Comparison of ENCODE assay signal across 16 cellular contexts in the genomic region with DNA sequence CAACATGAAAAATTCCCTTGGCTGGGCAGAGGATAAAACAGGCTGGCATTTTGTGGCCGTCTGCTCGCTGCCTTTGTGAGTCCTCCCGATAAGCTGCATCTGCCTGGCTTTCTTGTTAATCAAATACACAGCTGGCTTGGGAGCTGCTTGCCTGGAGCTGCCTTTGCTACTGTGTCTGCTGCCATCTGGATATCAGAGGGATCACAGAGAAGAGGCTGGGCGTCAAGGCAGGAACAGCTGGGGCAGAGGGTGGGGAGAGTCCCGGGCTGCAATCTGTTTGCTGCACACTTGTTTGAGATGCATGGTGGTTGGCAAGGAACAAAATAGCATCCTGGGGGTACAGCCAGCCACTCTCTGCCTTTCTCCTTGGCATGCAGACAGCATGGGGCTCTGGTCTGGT. TPM values are rescaled to one million over a fixed set of nuclear protein-coding genes. Genes with fewer than 3 reads are reported as not detected.
DNase-seq lines count a peak whose midpoint lies in the region; TF ChIP-seq lines count a peak whose summit lies in the region.
"Had no signal": no experiment of that assay in that cellular context is flagged by ENCODE, and none has a peak within 500 bp of the region (broad histone marks: within the 10 kb centered on the region; RNA-seq: fewer than 3 reads in every experiment).

No MANE protein-coding gene starts in this region.

- H3K4me2 ChIP-seq in SK-N-SH, result no peak overlapping the region
- H3K4me2 ChIP-seq in mesendoderm (ENCODE audit: low read length), result no peak overlapping the region

- TF ChIP-seq CTCF in AG10803 (conservative IDR thresholded peaks at IDR 0.05; ENCODE audit: low read length) (no peak), SK-N-SH (IDR thresholded peaks at IDR 0.05) (no peak)

- no peak overlapping the region for H2AK5ac ChIP-seq in mesendoderm (ENCODE audit: low read length)

- H3K9me3 ChIP-seq in SK-N-SH, result no peaks in the 10 kb centered on the region
- H3K9me3 ChIP-seq: right lobe of liver, transverse colon had no signal

- peak overlapping the region in 1 of 2 experiments; percentile 91; a peak in 2 of 4 replicates for H3K27ac ChIP-seq in SK-N-SH (ENCODE audit: low read depth in 2 of 2, low read length in 1 of 2)
- no peak overlapping the region for H3K27ac ChIP-seq in mesendoderm (ENCODE audit: low read depth, low read length)
- H3K27ac ChIP-seq: esophagus muscularis mucosa, right lobe of liver, SK-N-MC, transverse colon had no signal

- H2AFZ ChIP-seq in SK-N-SH (ENCODE audit: low read depth), result no peak overlapping the region

- no peak overlapping the region for H4K8ac ChIP-seq in mesendoderm (ENCODE audit: low read depth, low read length)

- peaks cover 10 to 19% of the 10 kb centered on the region in 2 experiments; a peak in 3 of 4 replicates for H3K4me1 ChIP-seq in SK-N-SH (ENCODE audit: control insufficient read depth in 1 of 2, insufficient read depth in 2 of 2, low read depth in 1 of 2, low read length in 1 of 2)
- no peaks in the 10 kb centered on the region for H3K4me1 ChIP-seq in mesendoderm (ENCODE audit: control insufficient read depth, low read depth, low read length)
- H3K4me1 ChIP-seq: esophagus muscularis mucosa, transverse colon had no signal

- WGBS in SK-N-SH (ENCODE audit: low lambda C conversion rate), result 35% methylated on average over 4 of the region's 5 CpGs
- WGBS in mesendoderm (ENCODE audit: extremely low coverage, insufficient coverage, low lambda C conversion rate), result no CpG with 5 or more reads among the region's 5 CpGs

- H2BK15ac ChIP-seq in mesendoderm (replicated peaks; ENCODE audit: low read depth), result no peak overlapping the region

- H3K9me3 Mint-ChIP-seq in activated naive CD4-positive, alpha-beta T cell treated with anti-CD3 and anti-CD28 coated beads, Interleukin-2, amount 10 ng/mL, durations not matched to agents 7 days and 5 days, result no peaks in the 10 kb centered on the region

- peaks cover 29% of the 10 kb centered on the region for H3K27me3 Mint-ChIP-seq in activated naive CD4-positive, alpha-beta T cell treated with anti-CD3 and anti-CD28 coated beads, Interleukin-2, amount 10 ng/mL, durations not matched to agents 7 days and 5 days

- H3K23ac ChIP-seq in mesendoderm (ENCODE audit: low read length), result no peak overlapping the region

- no peak overlapping the region for H2BK120ac ChIP-seq in mesendoderm (ENCODE audit: low read depth, low read length)

- no peak overlapping the region for H4K5ac ChIP-seq in mesendoderm (ENCODE audit: low read length)

- peak in 1 of 2 experiments; percentile 96; a peak in 2 of 4 replicates for TF ChIP-seq EP300 in SK-N-SH (IDR thresholded peaks at IDR 0.05; ENCODE audit: borderline replicate concordance in 1 of 2, low read depth in 1 of 2, low read length in 1 of 2)

- H3K56ac ChIP-seq in mesendoderm (ENCODE audit: low read length), result no peak overlapping the region

- no peak overlapping the region for H3K18ac ChIP-seq in mesendoderm (ENCODE audit: low read length)

- peak; percentile 20; the same call in 1 of the 2 replicates for TF ChIP-seq RAD21 in SK-N-SH (IDR thresholded peaks at IDR 0.05; ENCODE audit: low read length)

- no peaks in the 10 kb centered on the region for H3K4me1 Mint-ChIP-seq in activated naive CD4-positive, alpha-beta T cell treated with anti-CD3 and anti-CD28 coated beads, Interleukin-2, amount 10 ng/mL, durations not matched to agents 7 days and 5 days
- H3K4me1 Mint-ChIP-seq: natural killer cell had no signal

- H3K79me2 ChIP-seq in SK-N-SH (ENCODE audit: insufficient read depth) (no peaks in the 10 kb centered on the region), mesendoderm (ENCODE audit: control insufficient read depth, insufficient read depth, low read length) (no peaks in the 10 kb centered on the region)

- H3K27me3 ChIP-seq in SK-N-SH (ENCODE audit: insufficient read depth), result no peaks in the 10 kb centered on the region
- H3K27me3 ChIP-seq in mesendoderm (ENCODE audit: insufficient read depth, low read length, poor library complexity), result no peaks in the 10 kb centered on the region
- H3K27me3 ChIP-seq: right lobe of liver had no signal

- no peaks in the 10 kb centered on the region for H4K20me1 ChIP-seq in SK-N-SH (ENCODE audit: insufficient read depth)

- peak; percentile 22 for DNase-seq in AG10803 (ENCODE audit: low read depth)
- peak; percentile 100 for DNase-seq in NCI-H2171 (lab: John Stamatoyannopoulos, UW)
- peak; percentile 88 for DNase-seq in SK-N-SH
- DNase-seq in mesendoderm, result peak; percentile 56
- DNase-seq in iPS-NIHi11 (ENCODE audit: low spot score), result no peak
- no peak for DNase-seq in RPMI8226
- DNase-seq in activated naive CD4-positive, alpha-beta T cell treated with anti-CD3 and anti-CD28 coated beads, Interleukin-2, amount 10 ng/mL, durations not matched to agents 7 days and 5 days, result no peak
- DNase-seq in NCI-H2081 treated with DMSO at 0.1 percent for 48 hours (lab: John Stamatoyannopoulos, UW), result no peak
- DNase-seq: activated gamma-delta T cell; natural killer cell; NCI-H1930; right lobe of liver; stimulated activated CD4-positive, alpha-beta T cell treated with anti-CD3 and anti-CD28 coated beads, Interleukin-4, amount 100 ng/mL, for 1 hour; transverse colon had no signal

- H2BK5ac ChIP-seq in mesendoderm (ENCODE audit: low read length), result no peak overlapping the region

- no peaks in the 10 kb centered on the region for H3K9me2 ChIP-seq in SK-N-SH

- H3K4me3 ChIP-seq in AG10803 (ENCODE audit: low read length) (no peak overlapping the region), SK-N-SH (ENCODE audit: low read depth in 2 of 2, low read length in 1 of 2) (no peak overlapping the region), mesendoderm (ENCODE audit: low read length) (no peak overlapping the region)
- H3K4me3 ChIP-seq: esophagus muscularis mucosa, right lobe of liver, SK-N-MC, transverse colon had no signal

- H3K4ac ChIP-seq in mesendoderm (ENCODE audit: low read depth, low read length), result no peak overlapping the region

- H3K9ac ChIP-seq in SK-N-SH (no peak overlapping the region), mesendoderm (ENCODE audit: low read length) (no peak overlapping the region)

- no peaks in the 10 kb centered on the region for H3K36me3 Mint-ChIP-seq in activated naive CD4-positive, alpha-beta T cell treated with anti-CD3 and anti-CD28 coated beads, Interleukin-2, amount 10 ng/mL, durations not matched to agents 7 days and 5 days
- H3K36me3 Mint-ChIP-seq: natural killer cell had no signal

- POLR2A ChIA-PET in SK-N-SH (lab: Yijun Ruan, JAX), result interaction anchor here (1.0 kb wide), 1 partner anchor 31 kb away, joined by 3 read pairs; no protein-coding TSS in a partner anchor

- no peak overlapping the region for H3K4me3 Mint-ChIP-seq in activated naive CD4-positive, alpha-beta T cell treated with anti-CD3 and anti-CD28 coated beads, Interleukin-2, amount 10 ng/mL, durations not matched to agents 7 days and 5 days
- H3K4me3 Mint-ChIP-seq: natural killer cell had no signal

- CTCF ChIA-PET in SK-N-SH (lab: Yijun Ruan, JAX), result interaction anchor here (0.6 to 3.1 kb wide), 6 partner anchors 9 to 638 kb away, joined by 3 to 26 read pairs (median 4); no protein-coding TSS in a partner anchor
- CTCF ChIA-PET in activated naive CD4-positive, alpha-beta T cell treated with anti-CD3 and anti-CD28 coated beads, Interleukin-2, amount 10 ng/mL, durations not matched to agents 7 days and 5 days (lab: Charles Lee), result interaction anchor here (1.2 kb wide), 1 partner anchor 19 kb away, joined by 3 read pairs; no protein-coding TSS in a partner anchor

- H3K36me3 ChIP-seq in SK-N-SH (replicated peaks in 1 of 2; ENCODE audit: control insufficient read depth in 1 of 2, insufficient read depth in 2 of 2, low read length in 1 of 2) (no peaks in the 10 kb centered on the region), mesendoderm (ENCODE audit: control insufficient read depth, insufficient read depth, low read length) (no peaks in the 10 kb centered on the region)
- H3K36me3 ChIP-seq: esophagus muscularis mucosa, right lobe of liver, transverse colon had no signal

- H3K79me1 ChIP-seq in mesendoderm (ENCODE audit: low read length), result no peaks in the 10 kb centered on the region

- no peak overlapping the region for H3K27ac Mint-ChIP-seq in activated naive CD4-positive, alpha-beta T cell treated with anti-CD3 and anti-CD28 coated beads, Interleukin-2, amount 10 ng/mL, durations not matched to agents 7 days and 5 days
- H3K27ac Mint-ChIP-seq: natural killer cell had no signal

- H3F3A ChIP-seq in SK-N-SH (replicated peaks; ENCODE audit: insufficient read depth), result no peaks in the 10 kb centered on the region

TF ChIP-seq in SK-N-SH, 30 proteins besides CTCF, POLR2A, EP300 and RAD21 (continues in another document):
- TF ChIP-seq MXI1 (IDR thresholded peaks at IDR 0.05; ENCODE audit: low read depth, low read length) (peak; percentile 76), FOXJ3 (CRISPR knock-in tag; IDR thresholded peaks at IDR 0.05) (peak; percentile 100), RCOR1 (IDR thresholded peaks at IDR 0.05; ENCODE audit: low read length) (peak; percentile 98), POLR2AphosphoS5 (IDR thresholded peaks at IDR 0.05; ENCODE audit: low read depth, low read length) (peak; percentile 34; the same call in 1 of the 2 replicates), NFIC (IDR thresholded peaks at IDR 0.05; ENCODE audit: borderline replicate concordance) (no peak), TAF1 (IDR thresholded peaks at IDR 0.05; ENCODE audit: borderline replicate concordance, low read depth, low read length) (no peak), TCF12 (IDR thresholded peaks at IDR 0.05) (peak; percentile 76), MEF2A (IDR thresholded peaks at IDR 0.05; ENCODE audit: borderline replicate concordance, low read depth) (no peak)
- TF ChIP-seq, protein P1, sequence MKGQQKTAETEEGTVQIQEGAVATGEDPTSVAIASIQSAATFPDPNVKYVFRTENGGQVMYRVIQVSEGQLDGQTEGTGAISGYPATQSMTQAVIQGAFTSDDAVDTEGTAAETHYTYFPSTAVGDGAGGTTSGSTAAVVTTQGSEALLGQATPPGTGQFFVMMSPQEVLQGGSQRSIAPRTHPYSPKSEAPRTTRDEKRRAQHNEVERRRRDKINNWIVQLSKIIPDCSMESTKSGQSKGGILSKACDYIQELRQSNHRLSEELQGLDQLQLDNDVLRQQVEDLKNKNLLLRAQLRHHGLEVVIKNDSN (IDR thresholded peaks at IDR 0.05; ENCODE audit: borderline replicate concordance, low read depth), result no peak

RNA-seq across cellular contexts. Expression of a gene that starts 36.0 kb away (rescaled TPM):
- 44.2 and 48.2 TPM in 2 replicates for polyA plus RNA-seq in SK-N-SH (2012; rRNA removed)
- polyA plus RNA-seq in SK-N-SH (2012; cell fraction: cytosol; rRNA removed), result 33.6 and 40.0 TPM in 2 replicates
- polyA plus RNA-seq in SK-N-SH (2012; cell fraction: nucleus; rRNA removed), result 50.2 and 59.4 TPM in 2 replicates
- polyA plus RNA-seq in mesendoderm (2013, experiment 1 of 2), result 45.4 TPM
- 39.6 TPM for polyA plus RNA-seq in mesendoderm (2013, experiment 2 of 2)

RNA-seq across cellular contexts. Expression of a gene that starts 42.9 kb away (rescaled TPM):
- 0.29 and 0.46 TPM in 2 replicates for polyA plus RNA-seq in SK-N-SH (2012; rRNA removed)
- polyA plus RNA-seq in SK-N-SH (2012; cell fraction: cytosol; rRNA removed), result 0.24 and 0.26 TPM in 2 replicates
- 1.0 and 2.1 TPM in 2 replicates for polyA plus RNA-seq in SK-N-SH (2012; cell fraction: nucleus; rRNA removed)
- 3.8 TPM for polyA plus RNA-seq in mesendoderm (2013, experiment 1 of 2)
- 3.4 TPM for polyA plus RNA-seq in mesendoderm (2013, experiment 2 of 2)

Comparison
In these comparisons a context has a peak if more than half of its experiments do, and no peak if none do; other contexts are left out.
1. DNase-seq: peak in AG10803 (single experiment), NCI-H2171 (single experiment), SK-N-SH (single experiment) and mesendoderm (single experiment); none in iPS-NIHi11 (single experiment), RPMI8226 (single experiment), activated naive CD4-positive, alpha-beta T cell treated with anti-CD3 and anti-CD28 coated beads, Interleukin-2, amount 10 ng/mL, durations not matched to agents 7 days and 5 days (single experiment) and NCI-H2081 treated with DMSO at 0.1 percent for 48 hours (single experiment).